11 cellular contexts compared by ENCODE assay signal in the genomic region with DNA sequence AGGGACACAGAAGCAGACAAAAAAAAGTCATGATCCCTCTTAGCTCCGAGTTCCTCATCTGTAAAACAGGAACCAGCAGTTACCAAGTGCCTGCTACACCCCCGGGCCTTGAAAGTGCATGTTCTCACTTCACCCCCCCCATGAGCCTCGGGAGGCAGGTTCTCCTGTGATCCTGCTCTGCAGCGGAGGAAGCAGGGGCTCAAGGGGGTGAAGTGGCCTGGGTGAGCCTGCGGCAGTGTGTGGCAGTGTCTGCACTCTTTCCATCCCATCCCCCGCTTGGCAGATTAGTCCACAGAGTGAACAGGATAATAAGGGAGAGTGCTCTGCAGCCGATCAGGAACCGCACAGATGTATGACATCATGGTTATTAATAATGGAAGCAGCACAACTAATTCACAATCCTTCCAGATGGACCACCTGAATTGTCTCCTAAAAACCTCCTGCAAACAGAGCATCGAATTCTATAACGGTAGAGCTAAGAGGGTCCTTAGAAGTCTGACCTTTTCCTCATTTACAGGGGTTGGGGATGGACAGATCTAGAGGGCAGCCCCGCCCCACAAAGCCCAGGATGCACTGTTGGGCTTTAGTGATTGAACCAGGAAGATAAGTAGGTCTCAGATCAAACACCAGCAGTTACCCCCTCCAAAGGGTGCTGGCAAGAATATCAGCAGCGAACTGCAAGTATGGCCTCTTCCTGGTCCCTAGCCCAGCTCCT.
A peak's percentile ranks its signal among the peaks of the same experiment; 100 is the strongest.
DNase-seq lines count a peak whose midpoint lies in the region; ATAC-seq lines count a peak whose summit lies in the region.
"Had no signal": no experiment of that assay in that cellular context is flagged by ENCODE, and none has a peak within 500 bp of the region (broad histone marks: within the 10 kb centered on the region; RNA-seq: fewer than 3 reads in every experiment).

No MANE protein-coding gene starts in this region.

- no peaks in the 10 kb centered on the region for H3K27me3 Mint-ChIP-seq in activated naive CD4-positive, alpha-beta T cell treated with anti-CD3 and anti-CD28 coated beads for 36 hours (ENCODE audit: low read depth)
- no peaks in the 10 kb centered on the region for H3K27me3 Mint-ChIP-seq in stimulated activated naive B cell treated with anti-CD40 and anti-IgM and Interleukin-4, amounts not matched to agents 10 μg/mL and 1 μg/mL and 100 μg/mL, for 72 hours
- H3K27me3 Mint-ChIP-seq: CD4-positive, alpha-beta memory T cell had no signal

- no peaks in the 10 kb centered on the region for H3K9me3 Mint-ChIP-seq in activated naive CD4-positive, alpha-beta T cell treated with anti-CD3 and anti-CD28 coated beads for 36 hours
- no peaks in the 10 kb centered on the region for H3K9me3 Mint-ChIP-seq in activated naive CD4-positive, alpha-beta T cell treated with anti-CD3 and anti-CD28 coated beads, Interleukin-2, amount 50 U/mL, for 72 hours
- H3K9me3 Mint-ChIP-seq in stimulated activated naive B cell treated with anti-CD40 and anti-IgM and Interleukin-4, amounts not matched to agents 10 μg/mL and 1 μg/mL and 100 μg/mL, for 72 hours, result no peaks in the 10 kb centered on the region
- H3K9me3 Mint-ChIP-seq: CD4-positive, alpha-beta memory T cell had no signal

- peak; percentile 25 for DNase-seq in activated naive CD4-positive, alpha-beta T cell treated with anti-CD3 and anti-CD28 coated beads for 36 hours
- no peak for DNase-seq in activated naive CD4-positive, alpha-beta T cell treated with Interleukin-2 at 50 U/mL for 16 hours
- DNase-seq in MV-4-11 (lab: John Stamatoyannopoulos, UW) (peak; percentile 86), DMS53 (lab: John Stamatoyannopoulos, UW) (no peak), occipital lobe (lab: John Stamatoyannopoulos, UW) (no peak)
- no peak for DNase-seq in activated naive CD4-positive, alpha-beta T cell treated with anti-CD3 and anti-CD28 coated beads, Interleukin-2, amount 50 U/mL, for 72 hours (ENCODE audit: low spot score in 2 of 2)
- DNase-seq in stimulated activated naive B cell treated with anti-CD40 and anti-IgM and Interleukin-4, amounts not matched to agents 10 μg/mL and 1 μg/mL and 100 μg/mL, for 72 hours, result no peak
- DNase-seq in stimulated activated CD4-positive, alpha-beta T cell treated with anti-CD3 and anti-CD28 coated beads, Interleukin-1b, Interleukin-23, amount 100 ng/mL, for 48 hours, result no peak
- DNase-seq: CD4-positive, alpha-beta memory T cell; gastrocnemius medialis; NCI-H1930 had no signal

- intact Hi-C loops in activated naive CD4-positive, alpha-beta T cell treated with anti-CD3 and anti-CD28 coated beads for 36 hours (cut with micrococcal nuclease), result loop anchor here (1.0 kb wide), 1 partner anchor 84 kb away; no protein-coding TSS in a partner anchor

- CTCF ChIA-PET in activated naive CD4-positive, alpha-beta T cell treated with anti-CD3 and anti-CD28 coated beads for 36 hours (lab: Charles Lee), result interaction anchor here (0.7 to 1.8 kb wide), 8 partner anchors 9 to 110 kb away, joined by 3 to 6 read pairs (median 3); no protein-coding TSS in a partner anchor

- peaks cover 76% of the 10 kb centered on the region for H3K4me1 Mint-ChIP-seq in activated naive CD4-positive, alpha-beta T cell treated with anti-CD3 and anti-CD28 coated beads for 36 hours (ENCODE audit: low read depth)
- peaks cover 51 to 87% of the 10 kb centered on the region in 2 donors for H3K4me1 Mint-ChIP-seq in stimulated activated naive B cell treated with anti-CD40 and anti-IgM and Interleukin-4, amounts not matched to agents 10 μg/mL and 1 μg/mL and 100 μg/mL, for 72 hours

- H3K4me3 Mint-ChIP-seq in activated naive CD4-positive, alpha-beta T cell treated with anti-CD3 and anti-CD28 coated beads for 36 hours, result peak overlapping the region; percentile 94
- H3K4me3 Mint-ChIP-seq in stimulated activated naive B cell treated with anti-CD40 and anti-IgM and Interleukin-4, amounts not matched to agents 10 μg/mL and 1 μg/mL and 100 μg/mL, for 72 hours, result peak overlapping the region; percentile 63 to 80

- H3K27ac Mint-ChIP-seq in activated naive CD4-positive, alpha-beta T cell treated with anti-CD3 and anti-CD28 coated beads for 36 hours, result peak overlapping the region; percentile 77
- H3K27ac Mint-ChIP-seq in activated naive CD4-positive, alpha-beta T cell treated with anti-CD3 and anti-CD28 coated beads, Interleukin-2, amount 50 U/mL, for 72 hours, result peak overlapping the region; percentile 44 to 65
- peak overlapping the region; percentile 71 for H3K27ac Mint-ChIP-seq in stimulated activated naive B cell treated with anti-CD40 and anti-IgM and Interleukin-4, amounts not matched to agents 10 μg/mL and 1 μg/mL and 100 μg/mL, for 72 hours

- peaks cover 45% of the 10 kb centered on the region for H3K36me3 Mint-ChIP-seq in activated naive CD4-positive, alpha-beta T cell treated with anti-CD3 and anti-CD28 coated beads for 36 hours (ENCODE audit: low read depth)
- H3K36me3 Mint-ChIP-seq in activated naive CD4-positive, alpha-beta T cell treated with anti-CD3 and anti-CD28 coated beads, Interleukin-2, amount 50 U/mL, for 72 hours, result peaks cover 28 to 37% of the 10 kb centered on the region in 2 donors
- H3K36me3 Mint-ChIP-seq in stimulated activated naive B cell treated with anti-CD40 and anti-IgM and Interleukin-4, amounts not matched to agents 10 μg/mL and 1 μg/mL and 100 μg/mL, for 72 hours, result peaks cover 29 to 62% of the 10 kb centered on the region in 2 donors
- H3K36me3 Mint-ChIP-seq: CD4-positive, alpha-beta memory T cell had no signal

- ATAC-seq in activated naive CD4-positive, alpha-beta T cell treated with anti-CD3 and anti-CD28 coated beads, Interleukin-2, amount 50 U/mL, for 72 hours, result no peak
- no peak for ATAC-seq in stimulated activated naive B cell treated with anti-CD40 and anti-IgM and Interleukin-4, amounts not matched to agents 10 μg/mL and 1 μg/mL and 100 μg/mL, for 72 hours (replicated peaks)
- ATAC-seq: gastrocnemius medialis had no signal

Comparison
In these comparisons a context has a peak if more than half of its experiments do, and no peak if none do; other contexts are left out.
1. DNase-seq: peak in activated naive CD4-positive, alpha-beta T cell treated with anti-CD3 and anti-CD28 coated beads for 36 hours (single experiment) and MV-4-11 (single experiment); none in activated naive CD4-positive, alpha-beta T cell treated with Interleukin-2 at 50 U/mL for 16 hours (single experiment), activated naive CD4-positive, alpha-beta T cell treated with anti-CD3 and anti-CD28 coated beads, Interleukin-2, amount 50 U/mL, for 72 hours (0 of 2), stimulated activated naive B cell treated with anti-CD40 and anti-IgM and Interleukin-4, amounts not matched to agents 10 μg/mL and 1 μg/mL and 100 μg/mL, for 72 hours (single experiment), stimulated activated CD4-positive, alpha-beta T cell treated with anti-CD3 and anti-CD28 coated beads, Interleukin-1b, Interleukin-23, amount 100 ng/mL, for 48 hours (single experiment), DMS53 (single experiment) and occipital lobe (single experiment).
2. Peak in every context shown above with its lines, with median percentiles within 50 percentile points of each other: H3K27ac Mint-ChIP-seq.